1 cellular context compared by ENCODE assay signal in genomic region chr3:129893616-129894070, GRCh38.
TF ChIP-seq lines count a peak whose summit lies in the region.

Gene TMCC1, minus strand, starts transcription at chr3:129893711.

TF ChIP-seq in HepG2, 621 proteins besides CTCF, POLR2A, EP300 and RAD21 (continued from another document and continues in another):
- 0 out of 2 replicates have a peak, but pooled peaks have one; percentile 23 for TF ChIP-seq BCL6 (CRISPR knock-in tag; IDR thresholded peaks at IDR 0.05)
- no peak for TF ChIP-seq SIX4 (CRISPR knock-in tag; IDR thresholded peaks at IDR 0.05)
- TF ChIP-seq, protein P1, sequence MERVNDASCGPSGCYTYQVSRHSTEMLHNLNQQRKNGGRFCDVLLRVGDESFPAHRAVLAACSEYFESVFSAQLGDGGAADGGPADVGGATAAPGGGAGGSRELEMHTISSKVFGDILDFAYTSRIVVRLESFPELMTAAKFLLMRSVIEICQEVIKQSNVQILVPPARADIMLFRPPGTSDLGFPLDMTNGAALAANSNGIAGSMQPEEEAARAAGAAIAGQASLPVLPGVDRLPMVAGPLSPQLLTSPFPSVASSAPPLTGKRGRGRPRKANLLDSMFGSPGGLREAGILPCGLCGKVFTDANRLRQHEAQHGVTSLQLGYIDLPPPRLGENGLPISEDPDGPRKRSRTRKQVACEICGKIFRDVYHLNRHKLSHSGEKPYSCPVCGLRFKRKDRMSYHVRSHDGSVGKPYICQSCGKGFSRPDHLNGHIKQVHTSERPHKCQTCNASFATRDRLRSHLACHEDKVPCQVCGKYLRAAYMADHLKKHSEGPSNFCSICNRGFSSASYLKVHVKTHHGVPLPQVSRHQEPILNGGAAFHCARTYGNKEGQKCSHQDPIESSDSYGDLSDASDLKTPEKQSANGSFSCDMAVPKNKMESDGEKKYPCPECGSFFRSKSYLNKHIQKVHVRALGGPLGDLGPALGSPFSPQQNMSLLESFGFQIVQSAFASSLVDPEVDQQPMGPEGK (CRISPR knock-in tag; IDR thresholded peaks at IDR 0.05): no peak; the same call in 1 of the 2 replicates
- TF ChIP-seq, protein P2, sequence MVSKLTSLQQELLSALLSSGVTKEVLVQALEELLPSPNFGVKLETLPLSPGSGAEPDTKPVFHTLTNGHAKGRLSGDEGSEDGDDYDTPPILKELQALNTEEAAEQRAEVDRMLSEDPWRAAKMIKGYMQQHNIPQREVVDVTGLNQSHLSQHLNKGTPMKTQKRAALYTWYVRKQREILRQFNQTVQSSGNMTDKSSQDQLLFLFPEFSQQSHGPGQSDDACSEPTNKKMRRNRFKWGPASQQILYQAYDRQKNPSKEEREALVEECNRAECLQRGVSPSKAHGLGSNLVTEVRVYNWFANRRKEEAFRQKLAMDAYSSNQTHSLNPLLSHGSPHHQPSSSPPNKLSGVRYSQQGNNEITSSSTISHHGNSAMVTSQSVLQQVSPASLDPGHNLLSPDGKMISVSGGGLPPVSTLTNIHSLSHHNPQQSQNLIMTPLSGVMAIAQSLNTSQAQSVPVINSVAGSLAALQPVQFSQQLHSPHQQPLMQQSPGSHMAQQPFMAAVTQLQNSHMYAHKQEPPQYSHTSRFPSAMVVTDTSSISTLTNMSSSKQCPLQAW (CRISPR knock-in tag; IDR thresholded peaks at IDR 0.05): 0 out of 2 replicates have a peak, but pooled peaks have one; percentile 13
- no peak for TF ChIP-seq SOX6 (IDR thresholded peaks at IDR 0.05)
- no peak for TF ChIP-seq SOX6 (CRISPR knock-in tag; IDR thresholded peaks at IDR 0.05)
- no peak for TF ChIP-seq HDAC6 (IDR thresholded peaks at IDR 0.05; ENCODE audit: low read depth, low read length)
- no peak for TF ChIP-seq ZNF550 (CRISPR knock-in tag; IDR thresholded peaks at IDR 0.05; ENCODE audit: borderline replicate concordance)
- TF ChIP-seq HNRNPLL (IDR thresholded peaks at IDR 0.05; ENCODE audit: low read depth, low read length, poor library complexity, severe bottlenecking): peak; percentile 21
- no peak for TF ChIP-seq ZNF879 (CRISPR knock-in tag; IDR thresholded peaks at IDR 0.05)
- TF ChIP-seq ZNF468 (CRISPR knock-in tag; IDR thresholded peaks at IDR 0.05): no peak
- TF ChIP-seq CBX5 (CRISPR knock-in tag; IDR thresholded peaks at IDR 0.05; ENCODE audit: borderline replicate concordance): no peak
- TF ChIP-seq, protein P3, sequence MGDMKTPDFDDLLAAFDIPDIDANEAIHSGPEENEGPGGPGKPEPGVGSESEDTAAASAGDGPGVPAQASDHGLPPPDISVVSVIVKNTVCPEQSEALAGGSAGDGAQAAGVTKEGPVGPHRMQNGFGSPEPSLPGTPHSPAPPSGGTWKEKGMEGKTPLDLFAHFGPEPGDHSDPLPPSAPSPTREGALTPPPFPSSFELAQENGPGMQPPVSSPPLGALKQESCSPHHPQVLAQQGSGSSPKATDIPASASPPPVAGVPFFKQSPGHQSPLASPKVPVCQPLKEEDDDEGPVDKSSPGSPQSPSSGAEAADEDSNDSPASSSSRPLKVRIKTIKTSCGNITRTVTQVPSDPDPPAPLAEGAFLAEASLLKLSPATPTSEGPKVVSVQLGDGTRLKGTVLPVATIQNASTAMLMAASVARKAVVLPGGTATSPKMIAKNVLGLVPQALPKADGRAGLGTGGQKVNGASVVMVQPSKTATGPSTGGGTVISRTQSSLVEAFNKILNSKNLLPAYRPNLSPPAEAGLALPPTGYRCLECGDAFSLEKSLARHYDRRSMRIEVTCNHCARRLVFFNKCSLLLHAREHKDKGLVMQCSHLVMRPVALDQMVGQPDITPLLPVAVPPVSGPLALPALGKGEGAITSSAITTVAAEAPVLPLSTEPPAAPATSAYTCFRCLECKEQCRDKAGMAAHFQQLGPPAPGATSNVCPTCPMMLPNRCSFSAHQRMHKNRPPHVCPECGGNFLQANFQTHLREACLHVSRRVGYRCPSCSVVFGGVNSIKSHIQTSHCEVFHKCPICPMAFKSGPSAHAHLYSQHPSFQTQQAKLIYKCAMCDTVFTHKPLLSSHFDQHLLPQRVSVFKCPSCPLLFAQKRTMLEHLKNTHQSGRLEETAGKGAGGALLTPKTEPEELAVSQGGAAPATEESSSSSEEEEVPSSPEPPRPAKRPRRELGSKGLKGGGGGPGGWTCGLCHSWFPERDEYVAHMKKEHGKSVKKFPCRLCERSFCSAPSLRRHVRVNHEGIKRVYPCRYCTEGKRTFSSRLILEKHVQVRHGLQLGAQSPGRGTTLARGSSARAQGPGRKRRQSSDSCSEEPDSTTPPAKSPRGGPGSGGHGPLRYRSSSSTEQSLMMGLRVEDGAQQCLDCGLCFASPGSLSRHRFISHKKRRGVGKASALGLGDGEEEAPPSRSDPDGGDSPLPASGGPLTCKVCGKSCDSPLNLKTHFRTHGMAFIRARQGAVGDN (CRISPR knock-in tag; IDR thresholded peaks at IDR 0.05): 0 out of 2 replicates have a peak, but pooled peaks have one; percentile 8
- TF ChIP-seq KDM6A (CRISPR knock-in tag; IDR thresholded peaks at IDR 0.05; ENCODE audit: low read depth): no peak
- TF ChIP-seq ATF1 (CRISPR knock-in tag; IDR thresholded peaks at IDR 0.05): no peak
- 0 out of 2 replicates have a peak, but pooled peaks have one; percentile 25 for TF ChIP-seq KAT8 (CRISPR knock-in tag; IDR thresholded peaks at IDR 0.05)
- no peak for TF ChIP-seq RXRA (CRISPR knock-in tag; IDR thresholded peaks at IDR 0.05)
- TF ChIP-seq JARID2 (CRISPR knock-in tag; IDR thresholded peaks at IDR 0.05; ENCODE audit: insufficient replicate concordance): peak; percentile 4
- no peak for TF ChIP-seq ZNF224 (CRISPR knock-in tag; IDR thresholded peaks at IDR 0.05)
- TF ChIP-seq GZF1 (CRISPR knock-in tag; IDR thresholded peaks at IDR 0.05): no peak
- no peak for TF ChIP-seq ZSCAN12 (CRISPR knock-in tag; IDR thresholded peaks at IDR 0.05)
- no peak for TF ChIP-seq NONO (IDR thresholded peaks at IDR 0.05)
- TF ChIP-seq NONO (CRISPR knock-in tag; conservative IDR thresholded peaks at IDR 0.05): no peak; the same call in 1 of the 2 replicates
- TF ChIP-seq, protein P4, sequence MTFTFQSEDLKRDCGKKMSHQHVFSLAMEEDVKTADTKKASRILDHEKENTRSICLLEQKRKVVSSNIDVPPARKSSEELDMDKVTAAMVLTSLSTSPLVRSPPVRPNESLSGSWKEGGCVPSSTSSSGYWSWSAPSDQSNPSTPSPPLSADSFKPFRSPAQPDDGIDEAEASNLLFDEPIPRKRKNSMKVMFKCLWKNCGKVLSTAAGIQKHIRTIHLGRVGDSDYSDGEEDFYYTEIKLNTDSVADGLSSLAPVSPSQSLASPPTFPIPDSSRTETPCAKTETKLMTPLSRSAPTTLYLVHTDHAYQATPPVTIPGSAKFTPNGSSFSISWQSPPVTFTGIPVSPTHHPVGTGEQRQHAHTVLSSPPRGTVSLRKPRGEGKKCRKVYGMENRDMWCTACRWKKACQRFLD (CRISPR knock-in tag; IDR thresholded peaks at IDR 0.05; ENCODE audit: borderline replicate concordance): no peak
- no peak for TF ChIP-seq STAG1 (CRISPR knock-in tag; IDR thresholded peaks at IDR 0.05)
- no peak for TF ChIP-seq ZBTB21 (CRISPR knock-in tag; IDR thresholded peaks at IDR 0.05)
- TF ChIP-seq, protein P5, sequence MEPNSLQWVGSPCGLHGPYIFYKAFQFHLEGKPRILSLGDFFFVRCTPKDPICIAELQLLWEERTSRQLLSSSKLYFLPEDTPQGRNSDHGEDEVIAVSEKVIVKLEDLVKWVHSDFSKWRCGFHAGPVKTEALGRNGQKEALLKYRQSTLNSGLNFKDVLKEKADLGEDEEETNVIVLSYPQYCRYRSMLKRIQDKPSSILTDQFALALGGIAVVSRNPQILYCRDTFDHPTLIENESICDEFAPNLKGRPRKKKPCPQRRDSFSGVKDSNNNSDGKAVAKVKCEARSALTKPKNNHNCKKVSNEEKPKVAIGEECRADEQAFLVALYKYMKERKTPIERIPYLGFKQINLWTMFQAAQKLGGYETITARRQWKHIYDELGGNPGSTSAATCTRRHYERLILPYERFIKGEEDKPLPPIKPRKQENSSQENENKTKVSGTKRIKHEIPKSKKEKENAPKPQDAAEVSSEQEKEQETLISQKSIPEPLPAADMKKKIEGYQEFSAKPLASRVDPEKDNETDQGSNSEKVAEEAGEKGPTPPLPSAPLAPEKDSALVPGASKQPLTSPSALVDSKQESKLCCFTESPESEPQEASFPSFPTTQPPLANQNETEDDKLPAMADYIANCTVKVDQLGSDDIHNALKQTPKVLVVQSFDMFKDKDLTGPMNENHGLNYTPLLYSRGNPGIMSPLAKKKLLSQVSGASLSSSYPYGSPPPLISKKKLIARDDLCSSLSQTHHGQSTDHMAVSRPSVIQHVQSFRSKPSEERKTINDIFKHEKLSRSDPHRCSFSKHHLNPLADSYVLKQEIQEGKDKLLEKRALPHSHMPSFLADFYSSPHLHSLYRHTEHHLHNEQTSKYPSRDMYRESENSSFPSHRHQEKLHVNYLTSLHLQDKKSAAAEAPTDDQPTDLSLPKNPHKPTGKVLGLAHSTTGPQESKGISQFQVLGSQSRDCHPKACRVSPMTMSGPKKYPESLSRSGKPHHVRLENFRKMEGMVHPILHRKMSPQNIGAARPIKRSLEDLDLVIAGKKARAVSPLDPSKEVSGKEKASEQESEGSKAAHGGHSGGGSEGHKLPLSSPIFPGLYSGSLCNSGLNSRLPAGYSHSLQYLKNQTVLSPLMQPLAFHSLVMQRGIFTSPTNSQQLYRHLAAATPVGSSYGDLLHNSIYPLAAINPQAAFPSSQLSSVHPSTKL (CRISPR knock-in tag; IDR thresholded peaks at IDR 0.05): no peak
- TF ChIP-seq HMGXB4 (CRISPR knock-in tag; IDR thresholded peaks at IDR 0.05; ENCODE audit: borderline replicate concordance in 1 of 2, low read depth in 1 of 2): peak in 1 of 2 experiments; percentile 21; a peak in 1 of 4 replicates
- TF ChIP-seq ZNF746 (CRISPR knock-in tag; IDR thresholded peaks at IDR 0.05): no peak
- no peak for TF ChIP-seq ZFP1 (CRISPR knock-in tag; IDR thresholded peaks at IDR 0.05)
- TF ChIP-seq, protein P6, sequence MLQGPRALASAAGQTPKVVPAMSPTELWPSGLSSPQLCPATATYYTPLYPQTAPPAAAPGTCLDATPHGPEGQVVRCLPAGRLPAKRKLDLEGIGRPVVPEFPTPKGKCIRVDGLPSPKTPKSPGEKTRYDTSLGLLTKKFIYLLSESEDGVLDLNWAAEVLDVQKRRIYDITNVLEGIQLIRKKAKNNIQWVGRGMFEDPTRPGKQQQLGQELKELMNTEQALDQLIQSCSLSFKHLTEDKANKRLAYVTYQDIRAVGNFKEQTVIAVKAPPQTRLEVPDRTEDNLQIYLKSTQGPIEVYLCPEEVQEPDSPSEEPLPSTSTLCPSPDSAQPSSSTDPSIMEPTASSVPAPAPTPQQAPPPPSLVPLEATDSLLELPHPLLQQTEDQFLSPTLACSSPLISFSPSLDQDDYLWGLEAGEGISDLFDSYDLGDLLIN (CRISPR knock-in tag; IDR thresholded peaks at IDR 0.05; ENCODE audit: borderline replicate concordance): 0 out of 2 replicates have a peak, but pooled peaks have one; percentile 35
- TF ChIP-seq, protein P7, sequence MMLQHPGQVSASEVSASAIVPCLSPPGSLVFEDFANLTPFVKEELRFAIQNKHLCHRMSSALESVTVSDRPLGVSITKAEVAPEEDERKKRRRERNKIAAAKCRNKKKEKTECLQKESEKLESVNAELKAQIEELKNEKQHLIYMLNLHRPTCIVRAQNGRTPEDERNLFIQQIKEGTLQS (CRISPR knock-in tag; IDR thresholded peaks at IDR 0.05): no peak
- TF ChIP-seq MXD4 (CRISPR knock-in tag; IDR thresholded peaks at IDR 0.05): no peak
- 0 out of 2 replicates have a peak, but pooled peaks have one; percentile 41 for TF ChIP-seq IRF2 (CRISPR knock-in tag; IDR thresholded peaks at IDR 0.05)
- TF ChIP-seq ZSCAN20 (CRISPR knock-in tag; IDR thresholded peaks at IDR 0.05; ENCODE audit: borderline replicate concordance): 0 out of 2 replicates have a peak, but pooled peaks have one; percentile 10
- TF ChIP-seq MED1 (CRISPR knock-in tag; IDR thresholded peaks at IDR 0.05): peak; percentile 51; the same call in 1 of the 2 replicates
- TF ChIP-seq, protein P8, sequence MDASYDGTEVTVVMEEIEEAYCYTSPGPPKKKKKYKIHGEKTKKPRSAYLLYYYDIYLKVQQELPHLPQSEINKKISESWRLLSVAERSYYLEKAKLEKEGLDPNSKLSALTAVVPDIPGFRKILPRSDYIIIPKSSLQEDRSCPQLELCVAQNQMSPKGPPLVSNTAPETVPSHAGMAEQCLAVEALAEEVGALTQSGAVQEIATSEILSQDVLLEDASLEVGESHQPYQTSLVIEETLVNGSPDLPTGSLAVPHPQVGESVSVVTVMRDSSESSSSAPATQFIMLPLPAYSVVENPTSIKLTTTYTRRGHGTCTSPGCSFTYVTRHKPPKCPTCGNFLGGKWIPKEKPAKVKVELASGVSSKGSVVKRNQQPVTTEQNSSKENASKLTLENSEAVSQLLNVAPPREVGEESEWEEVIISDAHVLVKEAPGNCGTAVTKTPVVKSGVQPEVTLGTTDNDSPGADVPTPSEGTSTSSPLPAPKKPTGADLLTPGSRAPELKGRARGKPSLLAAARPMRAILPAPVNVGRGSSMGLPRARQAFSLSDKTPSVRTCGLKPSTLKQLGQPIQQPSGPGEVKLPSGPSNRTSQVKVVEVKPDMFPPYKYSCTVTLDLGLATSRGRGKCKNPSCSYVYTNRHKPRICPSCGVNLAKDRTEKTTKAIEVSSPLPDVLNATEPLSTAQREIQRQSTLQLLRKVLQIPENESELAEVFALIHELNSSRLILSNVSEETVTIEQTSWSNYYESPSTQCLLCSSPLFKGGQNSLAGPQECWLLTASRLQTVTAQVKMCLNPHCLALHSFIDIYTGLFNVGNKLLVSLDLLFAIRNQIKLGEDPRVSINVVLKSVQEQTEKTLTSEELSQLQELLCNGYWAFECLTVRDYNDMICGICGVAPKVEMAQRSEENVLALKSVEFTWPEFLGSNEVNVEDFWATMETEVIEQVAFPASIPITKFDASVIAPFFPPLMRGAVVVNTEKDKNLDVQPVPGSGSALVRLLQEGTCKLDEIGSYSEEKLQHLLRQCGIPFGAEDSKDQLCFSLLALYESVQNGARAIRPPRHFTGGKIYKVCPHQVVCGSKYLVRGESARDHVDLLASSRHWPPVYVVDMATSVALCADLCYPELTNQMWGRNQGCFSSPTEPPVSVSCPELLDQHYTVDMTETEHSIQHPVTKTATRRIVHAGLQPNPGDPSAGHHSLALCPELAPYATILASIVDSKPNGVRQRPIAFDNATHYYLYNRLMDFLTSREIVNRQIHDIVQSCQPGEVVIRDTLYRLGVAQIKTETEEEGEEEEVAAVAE (CRISPR knock-in tag; IDR thresholded peaks at IDR 0.05; ENCODE audit: borderline replicate concordance): peak; percentile 22; the same call in 1 of the 2 replicates
- TF ChIP-seq ZFX (CRISPR knock-in tag; IDR thresholded peaks at IDR 0.05; ENCODE audit: low read depth): no peak
- TF ChIP-seq, protein P9, sequence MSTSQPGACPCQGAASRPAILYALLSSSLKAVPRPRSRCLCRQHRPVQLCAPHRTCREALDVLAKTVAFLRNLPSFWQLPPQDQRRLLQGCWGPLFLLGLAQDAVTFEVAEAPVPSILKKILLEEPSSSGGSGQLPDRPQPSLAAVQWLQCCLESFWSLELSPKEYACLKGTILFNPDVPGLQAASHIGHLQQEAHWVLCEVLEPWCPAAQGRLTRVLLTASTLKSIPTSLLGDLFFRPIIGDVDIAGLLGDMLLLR (CRISPR knock-in tag; IDR thresholded peaks at IDR 0.05): no peak
- TF ChIP-seq NAIF1 (CRISPR knock-in tag; IDR thresholded peaks at IDR 0.05; ENCODE audit: borderline replicate concordance): no peak
- no peak for TF ChIP-seq TP53 (CRISPR knock-in tag; conservative IDR thresholded peaks at IDR 0.05)
